ENCODE assay signal across 14 cellular contexts in genomic region chr9:131262327-131263032, GRCh38. TPM values are rescaled to one million over a fixed set of nuclear protein-coding genes. Genes with fewer than 3 reads are reported as not detected.
A peak's percentile ranks its signal among the peaks of the same experiment; 100 is the strongest.
DNase-seq lines count a peak whose midpoint lies in the region; ATAC-seq and TF ChIP-seq lines count a peak whose summit lies in the region.
"Had no signal": no experiment of that assay in that cellular context is flagged by ENCODE, and none has a peak within 500 bp of the region (broad histone marks: within the 10 kb centered on the region; RNA-seq: fewer than 3 reads in every experiment).

No MANE protein-coding gene starts in this region.

- H4K20me1 ChIP-seq in smooth muscle cell (ENCODE audit: low read depth) = peaks cover 2% of the 10 kb centered on the region

- DNase-seq in activated CD8-positive, alpha-beta memory T cell treated with anti-CD3 and anti-CD28 coated beads for 24 hours = peak; percentile 56
- no peak for DNase-seq in activated CD8-positive, alpha-beta memory T cell treated with anti-CD3 and anti-CD28 coated beads, Interleukin-2, amount 50 U/mL, for 48 hours
- DNase-seq in RPMI8226 (peak; percentile 93), natural killer cell (no peak), smooth muscle cell (lab: John Stamatoyannopoulos, UW; ENCODE audit: unreplicated experiment) (no peak), RKO (ENCODE audit: low spot score) (no peak), NCI-H1105 (lab: John Stamatoyannopoulos, UW) (no peak)
- DNase-seq: GF-D8; NCI-H1048; NK-92 treated with Interleukin-12 subunit alpha and Interleukin-12 subunit beta, amount 100 ng/mL, for 24 hours had no signal

- no peak for TF ChIP-seq CTCF in natural killer cell (IDR thresholded peaks at IDR 0.05)
- TF ChIP-seq CTCF in smooth muscle cell (IDR thresholded peaks at IDR 0.05; ENCODE audit: borderline replicate concordance, insufficient read depth, poor library complexity, severe bottlenecking) = no peak

- no peak overlapping the region for H3K27ac ChIP-seq in smooth muscle cell (ENCODE audit: low read depth)
- H3K27ac ChIP-seq: prostate gland, vagina had no signal

- peak overlapping the region; percentile 61 for H3K4me3 Mint-ChIP-seq in natural killer cell
- H3K4me3 Mint-ChIP-seq: brain had no signal

- no peaks in the 10 kb centered on the region for H3K4me1 ChIP-seq in smooth muscle cell (ENCODE audit: low read depth)
- H3K4me1 ChIP-seq: prostate gland had no signal

- peaks cover 49 to 59% of the 10 kb centered on the region in 2 donors for H3K4me1 Mint-ChIP-seq in natural killer cell

- H2AFZ ChIP-seq in smooth muscle cell (ENCODE audit: low read depth) = no peak overlapping the region

- peaks cover 8% of the 10 kb centered on the region for H3K36me3 Mint-ChIP-seq in natural killer cell

- H3K27me3 Mint-ChIP-seq in natural killer cell (ENCODE audit: low read depth in 2 of 2) = no peaks in the 10 kb centered on the region

- no peaks in the 10 kb centered on the region for H3K27me3 ChIP-seq in smooth muscle cell (ENCODE audit: low read depth)
- H3K27me3 ChIP-seq: vagina had no signal

- H3K36me3 ChIP-seq in smooth muscle cell (ENCODE audit: low read depth) = no peaks in the 10 kb centered on the region
- H3K36me3 ChIP-seq: prostate gland, vagina had no signal

- H3K9me3 ChIP-seq in smooth muscle cell (replicated peaks; ENCODE audit: low read depth) = no peaks in the 10 kb centered on the region
- H3K9me3 ChIP-seq: prostate gland, vagina had no signal

- ATAC-seq in HG02610 (IDR thresholded peaks at IDR 0.05; ENCODE audit: unreplicated experiment) (peak; percentile 52), natural killer cell (no peak)

- peak overlapping the region; percentile 91 to 95 for H3K27ac Mint-ChIP-seq in natural killer cell
- H3K27ac Mint-ChIP-seq: brain had no signal

- WGBS in smooth muscle cell (ENCODE audit: low lambda C conversion rate) = 91% methylated on average over 13 of the region's 13 CpGs

- H3K9ac ChIP-seq in smooth muscle cell (ENCODE audit: low read depth) = no peak overlapping the region

- intact Hi-C loops in natural killer cell (cut with micrococcal nuclease) = no loop called here

- H3K4me2 ChIP-seq in smooth muscle cell = no peak overlapping the region

- no peaks in the 10 kb centered on the region for H3K79me2 ChIP-seq in smooth muscle cell (ENCODE audit: low read depth)

- H3K4me3 ChIP-seq in smooth muscle cell = no peak overlapping the region
- H3K4me3 ChIP-seq: prostate gland, vagina had no signal

- H3F3A ChIP-seq in smooth muscle cell (ENCODE audit: low read depth) = no peaks in the 10 kb centered on the region

- no peaks in the 10 kb centered on the region for H3K9me3 Mint-ChIP-seq in natural killer cell
- H3K9me3 Mint-ChIP-seq: brain had no signal

RNA-seq across cellular contexts. Expression of gene FAM78A, which starts 13.8 kb away (rescaled TPM):
- total RNA-seq in natural killer cell = 10 to 100 TPM; 57.6 to 91.7 (median 88.3) TPM
- total RNA-seq in smooth muscle cell = 3.6 and 5.5 TPM in 2 replicates
- 3.3 and 4.2 TPM in 2 replicates for polyA plus RNA-seq in smooth muscle cell

RNA-seq across cellular contexts. Expression of gene PLPP7, which starts 27.0 kb away (rescaled TPM):
- total RNA-seq in natural killer cell (under 1 TPM; 0.28 to 0.59 (median 0.34) TPM), smooth muscle cell (0.94 and 4.2 TPM in 2 replicates)
- 0.70 and 3.3 TPM in 2 replicates for polyA plus RNA-seq in smooth muscle cell

Comparison
In these comparisons a context has a peak if more than half of its experiments do, and no peak if none do; other contexts are left out.
1. DNase-seq: peak in activated CD8-positive, alpha-beta memory T cell treated with anti-CD3 and anti-CD28 coated beads for 24 hours (single experiment) and RPMI8226 (single experiment); none in activated CD8-positive, alpha-beta memory T cell treated with anti-CD3 and anti-CD28 coated beads, Interleukin-2, amount 50 U/mL, for 48 hours (single experiment), natural killer cell (single experiment), smooth muscle cell (single experiment), RKO (single experiment) and NCI-H1105 (single experiment).